Comparison of ENCODE assay signal across 12 cellular contexts in the genomic region with DNA sequence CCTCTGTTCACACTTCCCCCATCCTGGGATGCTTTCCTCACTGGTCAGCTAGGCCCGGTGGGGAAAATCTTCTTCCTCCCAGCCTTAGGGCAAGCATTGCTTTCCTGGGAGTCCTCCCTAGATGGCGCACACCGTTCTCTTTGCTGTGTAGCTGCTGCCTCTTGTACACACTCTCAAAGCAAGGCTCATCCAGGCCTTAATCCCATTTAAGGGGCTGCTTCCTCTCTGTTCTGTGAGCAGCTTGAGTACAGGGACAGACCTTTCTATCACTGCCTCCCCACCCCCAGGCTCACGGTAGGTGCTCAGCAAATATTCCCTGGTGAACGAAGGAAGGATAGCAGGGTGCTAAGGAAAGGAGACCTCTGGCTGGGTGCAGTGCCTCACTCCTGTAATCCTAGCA. TPM values are rescaled to one million over a fixed set of nuclear protein-coding genes. Genes with fewer than 3 reads are reported as not detected.
DNase-seq lines count a peak whose midpoint lies in the region; ATAC-seq and TF ChIP-seq lines count a peak whose summit lies in the region.
"Had no signal": no experiment of that assay in that cellular context is flagged by ENCODE, and none has a peak within 500 bp of the region (broad histone marks: within the 10 kb centered on the region; RNA-seq: fewer than 3 reads in every experiment).

No MANE protein-coding gene starts in this region.

- no peak overlapping the region for H3K14ac ChIP-seq in H9 (ENCODE audit: insufficient read depth, low read length)

- H2AK5ac ChIP-seq in H9 (ENCODE audit: insufficient read length, low read length), result no peak overlapping the region

- H3K9ac ChIP-seq in H9 (ENCODE audit: extremely low read depth, insufficient read length, low read length) (no peak overlapping the region), PC-3 (ENCODE audit: low read length) (no peak overlapping the region)

- H3K79me1 ChIP-seq in H9 (ENCODE audit: insufficient read depth, low read depth, low read length, poor library complexity, severe bottlenecking), result no peaks in the 10 kb centered on the region

- POLR2A ChIA-PET in AG04450 (lab: Yijun Ruan, JAX), result no interaction called here
- POLR2A ChIA-PET in PC-3 (lab: Charles Lee; ENCODE audit: unreplicated experiment), result no interaction called here

- H3K4ac ChIP-seq in H9 (ENCODE audit: low read depth, low read length), result no peak overlapping the region

- no peaks in the 10 kb centered on the region for H3F3A ChIP-seq in PC-3 (ENCODE audit: low read length, unreplicated experiment)

- H4K20me1 ChIP-seq in H9 (ENCODE audit: control insufficient read depth, insufficient read depth, insufficient read length), result no peaks in the 10 kb centered on the region
- no peaks in the 10 kb centered on the region for H4K20me1 ChIP-seq in PC-3 (ENCODE audit: low read length)

- no peak overlapping the region for H4K5ac ChIP-seq in H9 (ENCODE audit: insufficient read length, low read depth, low read length)

- no peak for DNase-seq in AG04450 (ENCODE audit: low read depth, low spot score)
- DNase-seq in H9, result peak; percentile 79
- DNase-seq in PC-3, result peak; percentile 4
- DNase-seq in fibroblast of pulmonary artery (ENCODE audit: low read depth), result peak; percentile 42
- no peak for DNase-seq in caudate nucleus (lab: John Stamatoyannopoulos, UW)
- DNase-seq in MG63, result no peak
- no peak for DNase-seq in NCI-H1105 treated with DMSO at 0.1 percent for 48 hours (lab: John Stamatoyannopoulos, UW)
- DNase-seq: naive B cell; stimulated activated CD8-positive, alpha-beta memory T cell treated with anti-CD3 and anti-CD28 coated beads, Interleukin-4, amount 100 ng/mL, for 48 hours; T-helper 2 cell had no signal

- H3K4me1 ChIP-seq in H9 (ENCODE audit: insufficient read depth, low read length) (no peaks in the 10 kb centered on the region), PC-3 (ENCODE audit: insufficient read depth, low read length) (no peaks in the 10 kb centered on the region)

- peak overlapping the region in 2 of 3 experiments; percentile 19 to 55; a peak in 3 of 7 replicates for H3K27ac Mint-ChIP-seq in H9
- H3K27ac Mint-ChIP-seq: naive B cell had no signal

- no peaks in the 10 kb centered on the region for H3K9me3 Mint-ChIP-seq in H9
- H3K9me3 Mint-ChIP-seq: central memory CD8-positive, alpha-beta T cell; naive B cell had no signal

- H3K27me3 ChIP-seq in AG04450 (ENCODE audit: control insufficient read depth, insufficient read depth, low read length), result peaks cover 4% of the 10 kb centered on the region
- no peaks in the 10 kb centered on the region for H3K27me3 ChIP-seq in H9 (ENCODE audit: insufficient read depth, low read length)
- no peaks in the 10 kb centered on the region for H3K27me3 ChIP-seq in PC-3 (ENCODE audit: low read length)
- H3K27me3 ChIP-seq in MG63, result no peaks in the 10 kb centered on the region

- no peak overlapping the region for H3K18ac ChIP-seq in H9 (ENCODE audit: insufficient read length, low read depth, low read length)

- H3K4me3 ChIP-seq in AG04450 (ENCODE audit: low read depth, low read length), result no peak overlapping the region
- no peak overlapping the region for H3K4me3 ChIP-seq in PC-3 (ENCODE audit: low read length)
- H3K4me3 ChIP-seq in fibroblast of pulmonary artery (replicated peaks; ENCODE audit: low read depth, low read length), result no peak overlapping the region
- no peak overlapping the region for H3K4me3 ChIP-seq in MG63

- peaks cover 2% of the 10 kb centered on the region; the same call in 1 of the 2 replicates for H3K27me3 Mint-ChIP-seq in H9 (ENCODE audit: low read depth)

- H3K4me3 Mint-ChIP-seq in H9, result peak overlapping the region in 1 of 2 experiments; percentile 4; a peak in 1 of 5 replicates
- H3K4me3 Mint-ChIP-seq: central memory CD8-positive, alpha-beta T cell; naive B cell had no signal

- no peak overlapping the region for H2BK5ac ChIP-seq in H9 (ENCODE audit: insufficient read length, low read length)

- no peak overlapping the region for H2BK120ac ChIP-seq in H9 (ENCODE audit: low read depth, low read length, poor library complexity, severe bottlenecking)

- H3K79me2 ChIP-seq in H9 (ENCODE audit: insufficient read depth, low read length) (no peaks in the 10 kb centered on the region), PC-3 (ENCODE audit: low read length) (no peaks in the 10 kb centered on the region)

- intact Hi-C loops in PC-3 (cut with micrococcal nuclease), result no loop called here

- H3K9me3 ChIP-seq in AG04450 (ENCODE audit: control insufficient read depth, insufficient read depth, low read length) (no peaks in the 10 kb centered on the region; the same call in 1 of the 2 replicates), H9 (ENCODE audit: control insufficient read depth, low read depth, low read length) (no peaks in the 10 kb centered on the region), PC-3 (ENCODE audit: low read length) (no peaks in the 10 kb centered on the region), MG63 (no peaks in the 10 kb centered on the region)

- H3K4me1 Mint-ChIP-seq in H9, result peaks cover 9 to 17% of the 10 kb centered on the region in 2 experiments
- H3K4me1 Mint-ChIP-seq: central memory CD8-positive, alpha-beta T cell had no signal

- H3K36me3 ChIP-seq in PC-3 (ENCODE audit: low read depth, low read length) (no peaks in the 10 kb centered on the region), MG63 (no peaks in the 10 kb centered on the region)

- CTCF ChIA-PET in AG04450 (lab: Charles Lee) (interaction anchor here (0.6 to 1.2 kb wide), 5 partner anchors 8 to 194 kb away, joined by 3 to 4 read pairs (median 3); no protein-coding TSS in a partner anchor), PC-3 (lab: Charles Lee) (no interaction called here)

- no TSS peak for BruUV-seq in PC-3 (replicated peaks; lab: Mats Ljungman, UMichigan)

- no peak overlapping the region for H3T11ph ChIP-seq in H9 (ENCODE audit: low read length)

- H2AFZ ChIP-seq in H9 (ENCODE audit: low read length), result no peak overlapping the region
- H2AFZ ChIP-seq in PC-3 (ENCODE audit: low read length), result no peak overlapping the region

- no peak overlapping the region for H4K91ac ChIP-seq in H9 (ENCODE audit: insufficient read length, low read depth, low read length)

- H3K36me3 Mint-ChIP-seq in H9 (ENCODE audit: insufficient read depth in 1 of 3, low read depth in 3 of 3), result no peaks in the 10 kb centered on the region
- H3K36me3 Mint-ChIP-seq: naive B cell had no signal

- no peaks in the 10 kb centered on the region for H3K23me2 ChIP-seq in H9 (ENCODE audit: insufficient read length, low read depth, low read length, poor library complexity, severe bottlenecking)

- H3K27ac ChIP-seq in AG04450 (ENCODE audit: low read depth, low read length) (no peak overlapping the region), H9 (ENCODE audit: insufficient read length, low read depth, low read length) (no peak overlapping the region), PC-3 (ENCODE audit: low read length) (no peak overlapping the region), caudate nucleus (ENCODE audit: low read depth, low read length) (no peak overlapping the region)

- ATAC-seq in PC-3 (no peak), HG02840 (IDR thresholded peaks at IDR 0.05; ENCODE audit: low FRiP score, unreplicated experiment) (no peak)

- H3K23ac ChIP-seq in H9 (ENCODE audit: insufficient read length, low read depth, low read length), result no peak overlapping the region

- no peak overlapping the region for H2BK15ac ChIP-seq in H9 (ENCODE audit: low read depth, low read length)

- H3K56ac ChIP-seq in H9 (ENCODE audit: insufficient read length, low read depth, low read length), result no peak overlapping the region

- H3K4me2 ChIP-seq in H9 (ENCODE audit: insufficient read depth, insufficient read length, low read length) (no peak overlapping the region), PC-3 (ENCODE audit: low read length) (no peak overlapping the region)

- H2BK20ac ChIP-seq in H9 (ENCODE audit: low read depth, low read length, poor library complexity, severe bottlenecking), result no peak overlapping the region

- H3K9me2 ChIP-seq in PC-3 (replicated peaks; ENCODE audit: low read length), result no peaks in the 10 kb centered on the region

- WGBS in H9 (ENCODE audit: extremely low coverage, insufficient read length, low lambda C conversion rate), result no CpG with 5 or more reads among the region's 5 CpGs

- TF ChIP-seq CTCF in AG04450 (IDR thresholded peaks at IDR 0.05; ENCODE audit: low read depth, low read length) (peak; percentile 43), H9 (conservative IDR thresholded peaks at IDR 0.05) (peak; percentile 63), PC-3 (conservative IDR thresholded peaks at IDR 0.05; ENCODE audit: low read depth, low read length) (peak; percentile 34; the same call in 1 of the 2 replicates), fibroblast of pulmonary artery (IDR thresholded peaks at IDR 0.05; ENCODE audit: low read length, missing control alignments) (peak; percentile 40)

- no peak overlapping the region for H2BK12ac ChIP-seq in H9 (ENCODE audit: insufficient read length, low read depth, low read length)

- H4K8ac ChIP-seq in H9 (replicated peaks; ENCODE audit: insufficient read length, low read depth, low read length), result no peak overlapping the region

RNA-seq across cellular contexts. Expression of a gene that starts 11.0 kb away (rescaled TPM):
- polyA plus RNA-seq in AG04450 (2011; rRNA removed), result not detected in 2 replicates
- not detected in 2 replicates for polyA minus RNA-seq in AG04450 (2011; rRNA and poly(A)+ RNA removed)
- total RNA-seq in H9 (2021), result 2.5 and 2.9 TPM in 2 replicates
- total RNA-seq in PC-3 (2014; rRNA removed), result not detected in 2 replicates
- not detected in 2 replicates for total RNA-seq in MG63 (2014; rRNA removed; shearing (Covaris generic); ENCODE audit: low replicate concordance)

RNA-seq across cellular contexts. Expression of a gene that starts 20.5 kb away (rescaled TPM):
- 9.5 and 15.8 TPM in 2 replicates for polyA plus RNA-seq in AG04450 (2011; rRNA removed)
- 3.9 and 4.3 TPM in 2 replicates for polyA minus RNA-seq in AG04450 (2011; rRNA and poly(A)+ RNA removed)
- total RNA-seq in H9 (2021) (29.2 and 34.4 TPM in 2 replicates), PC-3 (2014; rRNA removed) (20.4 and 25.9 TPM in 2 replicates)
- total RNA-seq in MG63 (2014; rRNA removed; shearing (Covaris generic); ENCODE audit: low replicate concordance), result 68.8 and 98.8 TPM in 2 replicates

Comparison
In these comparisons a context has a peak if more than half of its experiments do, and no peak if none do; other contexts are left out.
1. DNase-seq: peak in H9 (single experiment), PC-3 (single experiment) and fibroblast of pulmonary artery (single experiment); none in AG04450 (single experiment), caudate nucleus (0 of 61), MG63 (single experiment) and NCI-H1105 treated with DMSO at 0.1 percent for 48 hours (single experiment).
2. Peak in every context shown above with its lines, with median percentiles within 50 percentile points of each other: CTCF ChIP-seq.